ENCODE assay signal across 8 cellular contexts in genomic region chr2:120675460-120676130, GRCh38.
A peak's percentile ranks its signal among the peaks of the same experiment; 100 is the strongest.
DNase-seq lines count a peak whose midpoint lies in the region; ATAC-seq and TF ChIP-seq lines count a peak whose summit lies in the region.

No MANE protein-coding gene starts in this region.

- H3K9me3 ChIP-seq in neural progenitor cell (ENCODE audit: low read depth), result no peaks in the 10 kb centered on the region
- no peaks in the 10 kb centered on the region for H3K9me3 ChIP-seq in aorta (ENCODE audit: control insufficient read depth, low read length)

- H3K27me3 ChIP-seq in neural progenitor cell, result peaks cover 90% of the 10 kb centered on the region
- H3K27me3 ChIP-seq in aorta (ENCODE audit: control insufficient read depth in 1 of 2, insufficient read depth in 2 of 2, low read length in 1 of 2), result no peaks in the 10 kb centered on the region

- TF ChIP-seq CTCF in fibroblast of mammary gland (conservative IDR thresholded peaks at IDR 0.05; ENCODE audit: control insufficient read depth, insufficient read depth, low read depth, low read length) (peak; percentile 74), neural progenitor cell (IDR thresholded peaks at IDR 0.05) (peak; percentile 78)

- no peaks in the 10 kb centered on the region for H3F3A ChIP-seq in neural progenitor cell (ENCODE audit: low read depth)

- H3K4me3 ChIP-seq in fibroblast of mammary gland (ENCODE audit: control insufficient read depth, low read depth, low read length) (no peak overlapping the region), neural progenitor cell (no peak overlapping the region), aorta (ENCODE audit: low read length in 2 of 2) (no peak overlapping the region)

- peaks cover 40% of the 10 kb centered on the region for H3K27me3 Mint-ChIP-seq in neural progenitor cell (ENCODE audit: insufficient read depth, low read depth)

- H3K4me2 ChIP-seq in neural progenitor cell, result no peak overlapping the region

- no peak overlapping the region for H3K27ac ChIP-seq in neural progenitor cell
- H3K27ac ChIP-seq in aorta (ENCODE audit: low read depth in 1 of 2, low read length in 2 of 2), result no peak overlapping the region

- 33 to 38% methylated on average over 26 of the region's 26 CpGs for WGBS in aorta, 2 donors

- H3K36me3 Mint-ChIP-seq in neural progenitor cell, result no peaks in the 10 kb centered on the region

- H3K9me3 Mint-ChIP-seq in neural progenitor cell, result peaks cover 2% of the 10 kb centered on the region

- peak; percentile 57 for DNase-seq in NCI-H82 (lab: John Stamatoyannopoulos, UW)
- DNase-seq in NCI-H82 treated with DMSO at 0.1 percent for 48 hours (lab: John Stamatoyannopoulos, UW; ENCODE audit: unreplicated experiment), result no peak
- DNase-seq in NCI-H1694 (lab: John Stamatoyannopoulos, UW), result peak; percentile 59
- DNase-seq in activated CD8-positive, alpha-beta memory T cell treated with anti-CD3 and anti-CD28 coated beads for 24 hours, result peak; percentile 76
- peak; percentile 57 for DNase-seq in fibroblast of mammary gland (ENCODE audit: low read depth)
- DNase-seq in neural progenitor cell (ENCODE audit: low spot score), result peak; percentile 73
- DNase-seq in aorta, result peak in 1 of 2 donors; percentile 86

- H3K36me3 ChIP-seq in neural progenitor cell (no peaks in the 10 kb centered on the region), aorta (ENCODE audit: control insufficient read depth in 1 of 2, insufficient read depth in 2 of 2, low read length in 1 of 2) (no peaks in the 10 kb centered on the region)

- H2AFZ ChIP-seq in neural progenitor cell (replicated peaks), result no peak overlapping the region

- intact Hi-C loops in aorta (cut with DNase I), result loop anchor here (10.0 kb wide), 2 partner anchors 101 to 121 kb away; no protein-coding TSS in a partner anchor

- no peak overlapping the region for H3K9ac ChIP-seq in neural progenitor cell

- ATAC-seq in aorta (ENCODE audit: low FRiP score) (peak; percentile 47), HG02938 (IDR thresholded peaks at IDR 0.05; ENCODE audit: unreplicated experiment) (no peak)

- H3K27ac Mint-ChIP-seq in neural progenitor cell, result no peak overlapping the region

- no peaks in the 10 kb centered on the region for H3K79me2 ChIP-seq in neural progenitor cell (ENCODE audit: low read depth)

- peaks cover under 1% of the 10 kb centered on the region for H3K4me1 Mint-ChIP-seq in neural progenitor cell

- H4K20me1 ChIP-seq in neural progenitor cell (ENCODE audit: low read depth), result no peaks in the 10 kb centered on the region

- no peak overlapping the region for H3K4me3 Mint-ChIP-seq in neural progenitor cell

- H3K4me1 ChIP-seq in neural progenitor cell (no peaks in the 10 kb centered on the region), aorta (ENCODE audit: control insufficient read depth in 1 of 2, insufficient read depth in 2 of 2, low read length in 2 of 2) (no peaks in the 10 kb centered on the region)
